8 cellular contexts compared by ENCODE assay signal in the genomic region with DNA sequence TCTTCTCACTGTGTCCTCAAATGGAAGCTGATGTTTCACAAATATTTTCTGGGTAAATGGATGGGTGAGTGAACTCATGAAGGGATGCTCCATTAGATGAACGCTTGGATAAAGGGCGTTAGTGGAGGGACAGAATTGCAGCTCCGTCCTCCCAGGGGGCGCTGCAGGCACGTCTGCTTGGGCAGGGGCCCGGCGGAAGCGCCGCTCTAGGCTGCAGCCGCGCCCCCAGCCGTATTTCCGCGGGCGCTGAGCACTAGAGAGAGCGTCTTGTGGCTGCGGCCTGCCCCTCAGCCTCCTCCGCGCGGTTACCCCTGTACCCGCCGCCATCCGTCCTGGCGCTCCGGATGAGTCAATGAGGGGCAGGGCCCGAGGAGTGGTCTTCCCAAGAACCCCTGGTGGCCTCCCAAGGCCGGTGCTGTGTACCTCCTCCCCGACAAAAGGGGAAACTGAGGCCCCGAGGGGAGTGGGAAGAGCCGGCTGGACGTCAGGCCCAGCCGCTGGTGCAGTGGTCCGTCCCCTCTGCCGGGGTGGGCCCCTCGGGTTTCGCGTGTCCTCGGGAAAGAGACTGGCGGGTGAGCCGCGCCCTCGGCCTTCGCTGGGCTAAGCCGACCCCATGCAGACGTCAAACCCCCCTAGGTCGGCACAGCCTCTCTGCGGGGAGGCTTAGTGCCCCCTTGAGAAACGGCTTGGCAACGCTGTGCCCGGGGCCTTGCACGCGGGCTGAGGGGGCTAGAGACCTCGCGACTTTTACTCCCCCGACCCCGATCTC. TPM values are rescaled to one million over a fixed set of nuclear protein-coding genes. Genes with fewer than 3 reads are reported as not detected.
A peak's percentile ranks its signal among the peaks of the same experiment; 100 is the strongest.
DNase-seq lines count a peak whose midpoint lies in the region; ATAC-seq and TF ChIP-seq lines count a peak whose summit lies in the region.

No MANE protein-coding gene starts in this region.

- ATAC-seq in HG02840 (IDR thresholded peaks at IDR 0.05; ENCODE audit: low FRiP score, unreplicated experiment) (peak; percentile 78), heart right ventricle (peak; percentile 92 to 96 (median 95))

- peak overlapping the region; percentile 91 for H3K4me3 Mint-ChIP-seq in type B pancreatic cell

- H3K27me3 ChIP-seq in adrenal gland, result no peaks in the 10 kb centered on the region
- no peaks in the 10 kb centered on the region for H3K27me3 ChIP-seq in heart right ventricle

- H3K9me3 Mint-ChIP-seq in type B pancreatic cell, result no peaks in the 10 kb centered on the region

- intact Hi-C loops in adrenal gland (cut with DNase I) (no loop called here), heart right ventricle (cut with DNase I) (loop anchor here in 4 of 10 donors (1.0 to 2.0 kb wide), 3 partner anchors 11 to 26 kb away; a partner anchor contains a TSS)

- WGBS in adrenal gland, 4 donors, result 0 to 2% (median 1%) methylated on average over 14 to 56 of the region's 56 CpGs; no CpG with 5 or more reads in 1 of the 4 donors
- 2% methylated on average over 53 to 56 of the region's 56 CpGs for WGBS in heart right ventricle, 2 donors

- H3K27ac Mint-ChIP-seq in type B pancreatic cell, result peak overlapping the region; percentile 72

- H3K36me3 Mint-ChIP-seq in type B pancreatic cell, result peaks cover 24% of the 10 kb centered on the region

- TF ChIP-seq POLR2A in adrenal gland (IDR thresholded peaks at IDR 0.05), result peak; percentile 72

- H3K36me3 ChIP-seq in adrenal gland (replicated peaks in 1 of 2) (peaks cover 0 to 20% of the 10 kb centered on the region in 2 donors), heart right ventricle (peaks cover 0 to 36% (median 12%) of the 10 kb centered on the region in 9 donors)

- H3K4me3 ChIP-seq in GM12875 (ENCODE audit: low read depth, low read length), result peak overlapping the region; percentile 70
- H3K4me3 ChIP-seq in adrenal gland, result peak overlapping the region; percentile 47 to 94 (median 79)
- H3K4me3 ChIP-seq in heart right ventricle, result peak overlapping the region; percentile 63 to 97 (median 79)

- H3K9me3 ChIP-seq in adrenal gland (replicated peaks in 1 of 3), result no peaks in the 10 kb centered on the region
- H3K9me3 ChIP-seq in heart right ventricle, result no peaks in the 10 kb centered on the region

- H3K27ac ChIP-seq in adrenal gland (peak overlapping the region in 4 of 5 donors; percentile 27 to 78 (median 70)), heart right ventricle (peak overlapping the region; percentile 36 to 95 (median 86))

- H3K27me3 Mint-ChIP-seq in type B pancreatic cell, result peaks cover 12% of the 10 kb centered on the region

- TF ChIP-seq CTCF in GM12875 (IDR thresholded peaks at IDR 0.05; ENCODE audit: borderline replicate concordance, insufficient read depth, low read depth, low read length) (peak; percentile 97), adrenal gland (IDR thresholded peaks at IDR 0.05) (peak; percentile 93 to 99 (median 96)), heart right ventricle (IDR thresholded peaks at IDR 0.05) (peak; percentile 89 to 98 (median 95)), type B pancreatic cell (conservative IDR thresholded peaks at IDR 0.05) (peak; percentile 99)

- peaks cover 5 to 10% of the 10 kb centered on the region in 2 donors for H3K4me1 ChIP-seq in adrenal gland (replicated peaks in 1 of 2)
- H3K4me1 ChIP-seq in heart right ventricle, result peaks cover 3 to 34% (median 14%) of the 10 kb centered on the region in 9 donors

- DNase-seq in NCI-H1436 treated with DMSO at 0.1 percent for 48 hours (lab: John Stamatoyannopoulos, UW) (peak; percentile 37), SW480 (ENCODE audit: low spot score) (peak; percentile 95), adrenal gland (peak; percentile 88 to 95 (median 91)), heart right ventricle (peak; percentile 93 to 94), pons (ENCODE audit: low spot score) (peak; percentile 74), type B pancreatic cell (ENCODE audit: extremely low spot score, unreplicated experiment) (peak; percentile 97)

- peaks cover 26% of the 10 kb centered on the region for H3K4me1 Mint-ChIP-seq in type B pancreatic cell (ENCODE audit: unreplicated experiment)

RNA-seq across cellular contexts. Expression of a gene that starts 11.5 kb away (rescaled TPM):
- total RNA-seq in adrenal gland, result 10 to 100 TPM in 6 of 8 donors, 1 to 10 TPM in 2; 6.4 to 67.8 (median 19.2) TPM
- polyA plus RNA-seq in adrenal gland, result 10 to 100 TPM; 38.5 to 68.0 (median 57.8) TPM
- total RNA-seq in heart right ventricle, result 10 to 100 TPM in 2 of 10 donors, 1 to 10 TPM in 8; 4.2 to 25.9 (median 6.3) TPM
- polyA plus RNA-seq in heart right ventricle, result 10 to 100 TPM; 12.3 to 22.9 TPM
- total RNA-seq in type B pancreatic cell (ENCODE audit: low replicate concordance), result 37.2 and 57.0 TPM in 2 replicates

RNA-seq across cellular contexts. Expression of a gene that starts 26.0 kb away (rescaled TPM):
- total RNA-seq in adrenal gland (10 to 100 TPM; 23.9 to 44.7 (median 34.4) TPM), heart right ventricle (10 to 100 TPM; 21.6 to 28.2 (median 26.5) TPM), type B pancreatic cell (ENCODE audit: low replicate concordance) (38.2 and 39.6 TPM in 2 replicates)
- polyA plus RNA-seq in adrenal gland (10 to 100 TPM; 11.7 to 34.7 (median 15.6) TPM), heart right ventricle (1 to 10 TPM; 8.4 to 9.1 TPM)

Comparison
In these comparisons a context has a peak if more than half of its experiments do, and no peak if none do; other contexts are left out.
1. Peak in every context shown above with its lines: DNase-seq, ATAC-seq, H3K4me3 ChIP-seq and H3K27ac ChIP-seq.
2. DNase-seq: peak in every context shown above with its lines; median percentile 97 in type B pancreatic cell; 95 in SW480; 94 in heart right ventricle; 91 in adrenal gland; 74 in pons; 37 in NCI-H1436 treated with DMSO at 0.1 percent for 48 hours.